In genomic region chr22:37228106-37229011, GRCh38 we compare ENCODE assay signal across 10 cellular contexts. TPM values are rescaled to one million over a fixed set of nuclear protein-coding genes. Genes with fewer than 3 reads are reported as not detected.
DNase-seq lines count a peak whose midpoint lies in the region; ATAC-seq, FAIRE-seq and TF ChIP-seq lines count a peak whose summit lies in the region.
"Had no signal": no experiment of that assay in that cellular context is flagged by ENCODE, and none has a peak within 500 bp of the region (broad histone marks: within the 10 kb centered on the region; RNA-seq: fewer than 3 reads in every experiment).

No MANE protein-coding gene starts in this region.

- no peak for TF ChIP-seq EP300 in HepG2 (IDR thresholded peaks at IDR 0.05; ENCODE audit: low read depth in 2 of 2, low read length in 2 of 2)
- TF ChIP-seq EP300 in HepG2 (CRISPR knock-in tag; IDR thresholded peaks at IDR 0.05; ENCODE audit: borderline replicate concordance): no peak

- H3K9ac ChIP-seq in liver (ENCODE audit: low read depth in 1 of 2, low read length in 2 of 2): peak overlapping the region in 1 of 2 donors; percentile 9
- H3K9ac ChIP-seq in HepG2 (ENCODE audit: insufficient read depth, low read depth, low read length): no peak overlapping the region

- DNase-seq in HepG2 (ENCODE audit: low spot score) (no peak), iris pigment epithelial cell (ENCODE audit: low read depth) (peak; percentile 46), NAMALWA (ENCODE audit: low spot score) (no peak), NCI-H1930 (lab: John Stamatoyannopoulos, UW) (no peak), AML-193 (lab: John Stamatoyannopoulos, UW) (no peak)
- DNase-seq in activated naive CD4-positive, alpha-beta T cell treated with Interleukin-2 at 50 U/mL for 16 hours: peak; percentile 53

- H3K9me3 ChIP-seq in liver (ENCODE audit: control insufficient read depth in 4 of 4, low read length in 3 of 4): no peaks in the 10 kb centered on the region
- H3K9me3 ChIP-seq in HepG2 (ENCODE audit: low read length): no peaks in the 10 kb centered on the region

- WGBS in liver: 75% methylated on average over 20 of the region's 20 CpGs
- WGBS in HepG2 (ENCODE audit: low lambda C conversion rate): 5% methylated on average over 4 of the region's 20 CpGs

- intact Hi-C loops in HepG2 (cut with micrococcal nuclease; ENCODE audit: unreplicated experiment): no loop called here

- H3K4me2 ChIP-seq in HepG2 (ENCODE audit: low read depth, low read length): no peak overlapping the region

- H2AFZ ChIP-seq in HepG2 (ENCODE audit: low read length): no peak overlapping the region

- H3K4me1 ChIP-seq in liver (ENCODE audit: control insufficient read depth in 4 of 4, insufficient read depth in 4 of 4, low read length in 3 of 4): peaks cover 0 to 5% (median 2%) of the 10 kb centered on the region in 4 donors
- H3K4me1 ChIP-seq in HepG2 (ENCODE audit: insufficient read depth, low read length): peaks cover 22% of the 10 kb centered on the region

- no peaks in the 10 kb centered on the region for H4K20me1 ChIP-seq in HepG2 (ENCODE audit: insufficient read depth, low read length)

- H3K27ac ChIP-seq in liver (ENCODE audit: low read depth in 1 of 2, low read length in 2 of 2) (peak overlapping the region; percentile 25 to 73), HepG2 (ENCODE audit: extremely low read length, insufficient read depth, low read length) (no peak overlapping the region)

- CTCF ChIA-PET in HepG2 (lab: Yijun Ruan, JAX; ENCODE audit: low intra/inter-chr PET ratio, low total read pairs): no interaction called here

- POLR2A ChIA-PET in HepG2 (lab: Yijun Ruan, JAX): interaction anchor here (1.2 kb wide), 1 partner anchor 29 kb away, joined by 4 read pairs; no protein-coding TSS in a partner anchor

- no peak for TF ChIP-seq RAD21 in liver (IDR thresholded peaks at IDR 0.05)
- no peak for TF ChIP-seq RAD21 in HepG2 (CRISPR knock-in tag; IDR thresholded peaks at IDR 0.05)

- TF ChIP-seq CTCF in liver (IDR thresholded peaks at IDR 0.05; ENCODE audit: low read depth, low read length, missing input control) (no peak), HepG2 (CRISPR knock-in tag; IDR thresholded peaks at IDR 0.05) (no peak)

- in situ Hi-C loops in HepG2 (cut with HindIII; ENCODE audit: extremely low pct_ligation_motif_present, low pct_unique_long_range_greater_than_20kb): no loop called here

- H3K4me3 ChIP-seq in liver (ENCODE audit: low read depth in 1 of 3, low read length in 3 of 3) (no peak overlapping the region), HepG2 (replicated peaks in 1 of 3; ENCODE audit: insufficient read depth in 1 of 3, low read depth in 2 of 3, low read length in 3 of 3) (no peak overlapping the region)

- ATAC-seq in HepG2: no peak
- no peak for ATAC-seq in HG02623 (IDR thresholded peaks at IDR 0.05; ENCODE audit: unreplicated experiment)

- TF ChIP-seq POLR2A in HepG2 (IDR thresholded peaks at IDR 0.05; ENCODE audit: insufficient read depth in 1 of 2, low read depth in 2 of 2, low read length in 2 of 2): no peak

- no peaks in the 10 kb centered on the region for H3K27me3 ChIP-seq in liver (ENCODE audit: control insufficient read depth in 4 of 4, insufficient read depth in 4 of 4, low read length in 3 of 4)
- H3K27me3 ChIP-seq in HepG2 (ENCODE audit: control insufficient read depth in 1 of 2, insufficient read depth in 2 of 2, low read length in 2 of 2): peaks cover 2 to 6% of the 10 kb centered on the region in 2 experiments; a peak in 3 of 5 replicates

- no peak for FAIRE-seq in HepG2 (lab: Jason Lieb, UNC)

- BruUV-seq in HepG2 (replicated peaks; lab: Mats Ljungman, UMichigan): no TSS peak

- no peaks in the 10 kb centered on the region for H3K36me3 ChIP-seq in liver (ENCODE audit: control insufficient read depth in 4 of 4, insufficient read depth in 3 of 4, low read depth in 1 of 4, low read length in 3 of 4)
- no peaks in the 10 kb centered on the region; a peak in 1 of 5 replicates for H3K36me3 ChIP-seq in HepG2 (replicated peaks in 1 of 2; ENCODE audit: control insufficient read depth in 1 of 2, insufficient read depth in 2 of 2, low read length in 2 of 2)

- H3K79me2 ChIP-seq in HepG2 (ENCODE audit: insufficient read depth, low read length): no peaks in the 10 kb centered on the region

RNA-seq across cellular contexts. Expression of gene RAC2, which starts 15.7 kb away (rescaled TPM):
- total RNA-seq in liver (10 to 100 TPM in 1 of 2 donors, 1 to 10 TPM in 1; 4.0 to 15.0 TPM), HepG2 (2016; rRNA removed; fragmentation: Illumina TruSeq; extraction: Trizol) (not detected in 2 replicates)
- polyA plus RNA-seq in liver (1 to 10 TPM; 6.1 to 8.7 TPM), HepG2 (2011; rRNA removed) (0.73 and 0.86 TPM in 2 replicates)
- 0.18 TPM in 1 of 2 replicates, not detected in the other for total RNA-seq in HepG2 (2016; cell fraction: cytosol; rRNA removed; fragmentation: Illumina TruSeq; extraction: Trizol; ENCODE audit: low read depth)
- not detected in 2 replicates for total RNA-seq in HepG2 (2016; cell fraction: insoluble cytoplasmic fraction; rRNA removed; fragmentation: Illumina TruSeq; extraction: Trizol)
- total RNA-seq in HepG2 (2016; cell fraction: membrane; rRNA removed; fragmentation: Illumina TruSeq; extraction: Trizol): 0.28 TPM in 1 of 2 replicates, not detected in the other
- total RNA-seq in HepG2 (2016; cell fraction: nucleus; rRNA removed; fragmentation: Illumina TruSeq; extraction: Trizol): not detected in 2 replicates
- 0.35 and 0.56 TPM in 2 replicates for polyA plus RNA-seq in HepG2 (2011; cell fraction: cytosol; rRNA removed)
- 0.61 and 0.68 TPM in 2 replicates for polyA plus RNA-seq in HepG2 (2011; cell fraction: nucleus; rRNA removed)
- polyA plus RNA-seq in HepG2 (2012): 0.39 TPM in 1 of 2 replicates, not detected in the other
- polyA plus RNA-seq in HepG2 (2016; cell fraction: cytosol; fragmentation: Illumina TruSeq; extraction: Trizol; ENCODE audit: low read depth): 0.14 and 0.26 TPM in 2 replicates
- polyA plus RNA-seq in HepG2 (2016; cell fraction: insoluble cytoplasmic fraction; fragmentation: Illumina TruSeq; extraction: Trizol; ENCODE audit: low read depth): 0.21 TPM in 1 of 2 replicates, not detected in the other
- 0.16 and 0.20 TPM in 2 replicates for polyA plus RNA-seq in HepG2 (2016; cell fraction: membrane; fragmentation: Illumina TruSeq; extraction: Trizol; ENCODE audit: low read depth)
- polyA plus RNA-seq in HepG2 (2016; cell fraction: nucleus; fragmentation: Illumina TruSeq; extraction: Trizol; ENCODE audit: insufficient read depth, low read depth): 0.45 TPM in 1 of 2 replicates, not detected in the other
- polyA minus RNA-seq in HepG2 (2011; rRNA and poly(A)+ RNA removed; ENCODE audit: low replicate concordance): 0.64 and 2.0 TPM in 2 replicates
- polyA minus RNA-seq in HepG2 (2011; cell fraction: cytosol; rRNA and poly(A)+ RNA removed): not detected in 2 replicates
- polyA minus RNA-seq in HepG2 (2011; cell fraction: nucleus; rRNA and poly(A)+ RNA removed): 0.37 TPM in 1 of 2 replicates, not detected in the other

RNA-seq across cellular contexts. Expression of gene SSTR3, which starts 16.1 kb away (rescaled TPM):
- total RNA-seq in liver (under 1 TPM in 1 of 2 donors, not detected in 1; 0.19 TPM), HepG2 (2016; rRNA removed; fragmentation: Illumina TruSeq; extraction: Trizol) (0.39 and 0.64 TPM in 2 replicates)
- polyA plus RNA-seq in liver (not detected), HepG2 (2011; rRNA removed) (0.08 and 0.09 TPM in 2 replicates)
- total RNA-seq in HepG2 (2016; cell fraction: cytosol; rRNA removed; fragmentation: Illumina TruSeq; extraction: Trizol; ENCODE audit: low read depth): 0.09 and 0.10 TPM in 2 replicates
- total RNA-seq in HepG2 (2016; cell fraction: insoluble cytoplasmic fraction; rRNA removed; fragmentation: Illumina TruSeq; extraction: Trizol): 0.39 and 0.49 TPM in 2 replicates
- total RNA-seq in HepG2 (2016; cell fraction: membrane; rRNA removed; fragmentation: Illumina TruSeq; extraction: Trizol): 0.25 and 0.38 TPM in 2 replicates
- 0.60 and 0.65 TPM in 2 replicates for total RNA-seq in HepG2 (2016; cell fraction: nucleus; rRNA removed; fragmentation: Illumina TruSeq; extraction: Trizol)
- 0.07 and 0.09 TPM in 2 replicates for polyA plus RNA-seq in HepG2 (2011; cell fraction: cytosol; rRNA removed)
- 0.21 and 0.35 TPM in 2 replicates for polyA plus RNA-seq in HepG2 (2011; cell fraction: nucleus; rRNA removed)
- 0.04 and 0.05 TPM in 2 replicates for polyA plus RNA-seq in HepG2 (2012)
- polyA plus RNA-seq in HepG2 (2016; cell fraction: cytosol; fragmentation: Illumina TruSeq; extraction: Trizol; ENCODE audit: low read depth): 0.06 and 0.11 TPM in 2 replicates
- 0.24 and 0.28 TPM in 2 replicates for polyA plus RNA-seq in HepG2 (2016; cell fraction: insoluble cytoplasmic fraction; fragmentation: Illumina TruSeq; extraction: Trizol; ENCODE audit: low read depth)
- 0.11 and 0.14 TPM in 2 replicates for polyA plus RNA-seq in HepG2 (2016; cell fraction: membrane; fragmentation: Illumina TruSeq; extraction: Trizol; ENCODE audit: low read depth)
- polyA plus RNA-seq in HepG2 (2016; cell fraction: nucleus; fragmentation: Illumina TruSeq; extraction: Trizol; ENCODE audit: insufficient read depth, low read depth): 0.53 and 0.95 TPM in 2 replicates
- polyA minus RNA-seq in HepG2 (2011; rRNA and poly(A)+ RNA removed; ENCODE audit: low replicate concordance): 0.07 and 0.30 TPM in 2 replicates
- polyA minus RNA-seq in HepG2 (2011; cell fraction: cytosol; rRNA and poly(A)+ RNA removed): not detected in 2 replicates
- 0.13 TPM in 1 of 2 replicates, not detected in the other for polyA minus RNA-seq in HepG2 (2011; cell fraction: nucleus; rRNA and poly(A)+ RNA removed)
- polyA plus RNA-seq: BJ had no signal

RNA-seq across cellular contexts. Expression of gene C1QTNF6, which starts 40.3 kb away (rescaled TPM):
- 1 to 10 TPM; 3.7 to 4.2 TPM for total RNA-seq in liver
- 1 to 10 TPM; 3.1 to 4.5 TPM for polyA plus RNA-seq in liver
- total RNA-seq in HepG2 (2016; rRNA removed; fragmentation: Illumina TruSeq; extraction: Trizol): 1.5 and 2.7 TPM in 2 replicates
- total RNA-seq in HepG2 (2016; cell fraction: cytosol; rRNA removed; fragmentation: Illumina TruSeq; extraction: Trizol; ENCODE audit: low read depth): 0.40 and 0.97 TPM in 2 replicates
- total RNA-seq in HepG2 (2016; cell fraction: insoluble cytoplasmic fraction; rRNA removed; fragmentation: Illumina TruSeq; extraction: Trizol): 1.1 and 2.5 TPM in 2 replicates
- 1.7 and 1.8 TPM in 2 replicates for total RNA-seq in HepG2 (2016; cell fraction: membrane; rRNA removed; fragmentation: Illumina TruSeq; extraction: Trizol)
- 4.5 and 5.3 TPM in 2 replicates for total RNA-seq in HepG2 (2016; cell fraction: nucleus; rRNA removed; fragmentation: Illumina TruSeq; extraction: Trizol)
- 6.9 and 10.7 TPM in 2 replicates for polyA plus RNA-seq in HepG2 (2011; rRNA removed)
- polyA plus RNA-seq in HepG2 (2011; cell fraction: cytosol; rRNA removed): 3.0 and 4.1 TPM in 2 replicates
- polyA plus RNA-seq in HepG2 (2011; cell fraction: nucleus; rRNA removed): 39.8 and 43.2 TPM in 2 replicates
- polyA plus RNA-seq in HepG2 (2012): 4.1 and 5.1 TPM in 2 replicates
- 0.60 and 1.2 TPM in 2 replicates for polyA plus RNA-seq in HepG2 (2016; cell fraction: cytosol; fragmentation: Illumina TruSeq; extraction: Trizol; ENCODE audit: low read depth)
- polyA plus RNA-seq in HepG2 (2016; cell fraction: insoluble cytoplasmic fraction; fragmentation: Illumina TruSeq; extraction: Trizol; ENCODE audit: low read depth): 1.7 and 1.9 TPM in 2 replicates
- 1.6 and 1.8 TPM in 2 replicates for polyA plus RNA-seq in HepG2 (2016; cell fraction: membrane; fragmentation: Illumina TruSeq; extraction: Trizol; ENCODE audit: low read depth)
- polyA plus RNA-seq in HepG2 (2016; cell fraction: nucleus; fragmentation: Illumina TruSeq; extraction: Trizol; ENCODE audit: insufficient read depth, low read depth): 8.4 and 10.3 TPM in 2 replicates
- 8.3 and 36.4 TPM in 2 replicates for polyA minus RNA-seq in HepG2 (2011; rRNA and poly(A)+ RNA removed; ENCODE audit: low replicate concordance)
- polyA minus RNA-seq in HepG2 (2011; cell fraction: cytosol; rRNA and poly(A)+ RNA removed): 2.5 and 4.0 TPM in 2 replicates
- polyA minus RNA-seq in HepG2 (2011; cell fraction: nucleus; rRNA and poly(A)+ RNA removed): 18.0 and 21.3 TPM in 2 replicates

RNA-seq across cellular contexts. Expression of gene CYTH4, which starts 53.9 kb away (rescaled TPM):
- total RNA-seq in liver (1 to 10 TPM; 9.1 to 9.9 TPM), HepG2 (2016; rRNA removed; fragmentation: Illumina TruSeq; extraction: Trizol) (not detected in 2 replicates)
- polyA plus RNA-seq in liver (1 to 10 TPM; 1.9 to 2.6 TPM), HepG2 (2011; rRNA removed) (not detected in 2 replicates)
- not detected in 2 replicates for total RNA-seq in HepG2 (2016; cell fraction: cytosol; rRNA removed; fragmentation: Illumina TruSeq; extraction: Trizol; ENCODE audit: low read depth)
- total RNA-seq in HepG2 (2016; cell fraction: insoluble cytoplasmic fraction; rRNA removed; fragmentation: Illumina TruSeq; extraction: Trizol): not detected in 2 replicates
- not detected in 2 replicates for total RNA-seq in HepG2 (2016; cell fraction: membrane; rRNA removed; fragmentation: Illumina TruSeq; extraction: Trizol)
- total RNA-seq in HepG2 (2016; cell fraction: nucleus; rRNA removed; fragmentation: Illumina TruSeq; extraction: Trizol): not detected in 2 replicates
- 0.01 and 0.03 TPM in 2 replicates for polyA plus RNA-seq in HepG2 (2011; cell fraction: cytosol; rRNA removed)
- polyA plus RNA-seq in HepG2 (2011; cell fraction: nucleus; rRNA removed): 0.05 and 0.11 TPM in 2 replicates
- not detected in 2 replicates for polyA plus RNA-seq in HepG2 (2012)
- not detected in 2 replicates for polyA plus RNA-seq in HepG2 (2016; cell fraction: cytosol; fragmentation: Illumina TruSeq; extraction: Trizol; ENCODE audit: low read depth)
- not detected in 2 replicates for polyA plus RNA-seq in HepG2 (2016; cell fraction: insoluble cytoplasmic fraction; fragmentation: Illumina TruSeq; extraction: Trizol; ENCODE audit: low read depth)
- not detected in 2 replicates for polyA plus RNA-seq in HepG2 (2016; cell fraction: membrane; fragmentation: Illumina TruSeq; extraction: Trizol; ENCODE audit: low read depth)
- polyA plus RNA-seq in HepG2 (2016; cell fraction: nucleus; fragmentation: Illumina TruSeq; extraction: Trizol; ENCODE audit: insufficient read depth, low read depth): not detected in 2 replicates
- not detected in 2 replicates for polyA minus RNA-seq in HepG2 (2011; rRNA and poly(A)+ RNA removed; ENCODE audit: low replicate concordance)
- polyA minus RNA-seq in HepG2 (2011; cell fraction: cytosol; rRNA and poly(A)+ RNA removed): not detected in 2 replicates
- polyA minus RNA-seq in HepG2 (2011; cell fraction: nucleus; rRNA and poly(A)+ RNA removed): not detected in 2 replicates
- total RNA-seq: neural crest cell had no signal
- polyA plus RNA-seq: BJ had no signal

Comparison
In these comparisons a context has a peak if more than half of its experiments do, and no peak if none do; other contexts are left out.
1. DNase-seq: peak in activated naive CD4-positive, alpha-beta T cell treated with Interleukin-2 at 50 U/mL for 16 hours (single experiment) and iris pigment epithelial cell (single experiment); none in HepG2 (single experiment), NAMALWA (single experiment), NCI-H1930 (0 of 2) and AML-193 (0 of 2).